ENCODE assay signal across 16 cellular contexts in the genomic region with DNA sequence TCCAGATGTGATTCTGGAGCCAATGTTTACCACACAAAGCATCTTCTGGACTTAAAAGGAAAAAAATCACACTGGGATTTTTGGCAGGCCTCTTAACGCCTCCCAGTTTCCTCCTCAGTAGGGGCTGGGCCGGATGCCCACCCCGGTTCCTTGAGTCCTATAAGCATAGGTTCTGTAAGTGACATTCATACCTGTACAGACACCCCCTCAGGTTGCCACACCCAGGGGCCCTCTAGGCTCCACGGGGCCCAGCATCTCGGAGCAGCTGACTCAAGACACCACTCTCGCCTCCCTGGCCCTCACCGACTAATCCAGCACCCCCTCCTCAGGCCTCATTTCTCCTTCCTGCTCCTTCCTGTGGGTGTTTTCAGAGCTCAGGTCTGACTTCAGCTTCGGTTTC.
DNase-seq lines count a peak whose midpoint lies in the region; ATAC-seq, FAIRE-seq and TF ChIP-seq lines count a peak whose summit lies in the region.
"Had no signal": no experiment of that assay in that cellular context is flagged by ENCODE, and none has a peak within 500 bp of the region (broad histone marks: within the 10 kb centered on the region; RNA-seq: fewer than 3 reads in every experiment).

No MANE protein-coding gene starts in this region.

- DNase-seq in Right ventricle myocardium inferior (ENCODE audit: missing footprints) (peak; percentile 53), right cardiac atrium (no peak), kidney (peak; percentile 52), suprapubic skin (ENCODE audit: low spot score in 2 of 2) (peak; percentile 42 to 70), amygdala (lab: John Stamatoyannopoulos, UW) (no peak)
- DNase-seq: CD4-positive, CD25-positive, alpha-beta regulatory T cell; DMS153; H7; KBM-7; NCI-H1417 treated with DMSO at 0.1 percent for 48 hours; NCI-H1930; NCI-H446; SIG-M5 had no signal

- H3K27me3 Mint-ChIP-seq in brain: peaks cover 8% of the 10 kb centered on the region

- no peaks in the 10 kb centered on the region for H3K36me3 Mint-ChIP-seq in brain
- H3K36me3 Mint-ChIP-seq: CD4-positive, CD25-positive, alpha-beta regulatory T cell had no signal

- ATAC-seq in Right ventricle myocardium inferior: no peak
- no peak for ATAC-seq in right cardiac atrium
- no peak for ATAC-seq in HG02571 (IDR thresholded peaks at IDR 0.05; ENCODE audit: unreplicated experiment)

- intact Hi-C loops in Right ventricle myocardium inferior (cut with DNase I) (no loop called here), right cardiac atrium (cut with DNase I) (no loop called here), kidney (cut with DNase I) (no loop called here)

- TF ChIP-seq POLR2A in suprapubic skin (IDR thresholded peaks at IDR 0.05): no peak

- peaks cover 0 to 16% (median 8%) of the 10 kb centered on the region in 5 experiments for H3K9me3 Mint-ChIP-seq in brain

- no peak overlapping the region for H3K27ac ChIP-seq in right cardiac atrium (ENCODE audit: low read length)
- H3K27ac ChIP-seq in kidney (ENCODE audit: low read depth in 2 of 2, low read length in 2 of 2): no peak overlapping the region
- H3K27ac ChIP-seq in suprapubic skin: no peak overlapping the region

- H3K4me3 Mint-ChIP-seq in brain: no peak overlapping the region
- H3K4me3 Mint-ChIP-seq: CD4-positive, CD25-positive, alpha-beta regulatory T cell had no signal

- H3K27me3 ChIP-seq in right cardiac atrium (ENCODE audit: control insufficient read depth, insufficient read depth) (no peaks in the 10 kb centered on the region), suprapubic skin (peaks cover 9% of the 10 kb centered on the region)

- no peaks in the 10 kb centered on the region for H3K36me3 ChIP-seq in kidney (ENCODE audit: control insufficient read depth in 1 of 2, insufficient read depth in 2 of 2, low read length in 2 of 2)
- H3K36me3 ChIP-seq in suprapubic skin: no peaks in the 10 kb centered on the region

- H3K9me3 ChIP-seq in right cardiac atrium (ENCODE audit: control insufficient read depth, low read length) (no peaks in the 10 kb centered on the region), kidney (ENCODE audit: control insufficient read depth in 1 of 2, low read length in 2 of 2) (no peaks in the 10 kb centered on the region), suprapubic skin (no peaks in the 10 kb centered on the region)
- H3K9me3 ChIP-seq: Caco-2 had no signal

- WGBS in right cardiac atrium: 71% methylated on average over 8 of the region's 8 CpGs
- WGBS in suprapubic skin: 71% methylated on average over 8 of the region's 8 CpGs

- H3K4me3 ChIP-seq in right cardiac atrium (ENCODE audit: low read length) (no peak overlapping the region), kidney (ENCODE audit: low read length in 2 of 2) (no peak overlapping the region), suprapubic skin (no peak overlapping the region)

- H3K27ac Mint-ChIP-seq in brain: peak overlapping the region in 3 of 5 experiments; percentile 21 to 74 (median 42)
- H3K27ac Mint-ChIP-seq: CD4-positive, CD25-positive, alpha-beta regulatory T cell had no signal

- H3K4me1 ChIP-seq in right cardiac atrium (ENCODE audit: control insufficient read depth, insufficient read depth, low read length): no peaks in the 10 kb centered on the region
- peaks cover 0 to 4% of the 10 kb centered on the region in 2 donors for H3K4me1 ChIP-seq in kidney (ENCODE audit: control insufficient read depth in 1 of 2, insufficient read depth in 1 of 2, low read depth in 1 of 2, low read length in 2 of 2)
- peaks cover 19% of the 10 kb centered on the region for H3K4me1 ChIP-seq in suprapubic skin
- H3K4me1 ChIP-seq: Caco-2 had no signal

- no peak overlapping the region for H3K9ac ChIP-seq in kidney (ENCODE audit: low read length in 2 of 2)

- FAIRE-seq in kidney (lab: Jason Lieb, UNC): no peak

- no peak for TF ChIP-seq CTCF in brain (conservative IDR thresholded peaks at IDR 0.05)
- no peak for TF ChIP-seq CTCF in kidney (IDR thresholded peaks at IDR 0.05; ENCODE audit: borderline replicate concordance, extremely low read depth, insufficient read depth)
- TF ChIP-seq CTCF in suprapubic skin (IDR thresholded peaks at IDR 0.05): no peak

- no peak for TF ChIP-seq EP300 in suprapubic skin (IDR thresholded peaks at IDR 0.05)

- peaks cover 45% of the 10 kb centered on the region for H3K4me1 Mint-ChIP-seq in brain

Comparison
In these comparisons a context has a peak if more than half of its experiments do, and no peak if none do; other contexts are left out.
1. DNase-seq: peak in Right ventricle myocardium inferior (single experiment), kidney (single experiment) and suprapubic skin (2 of 2); none in right cardiac atrium (0 of 3) and amygdala (0 of 56).